Comparison of ENCODE assay signal across 10 cellular contexts in genomic region chr6:154319231-154319858, GRCh38. TPM values are rescaled to one million over a fixed set of nuclear protein-coding genes. Genes with fewer than 3 reads are reported as not detected.
DNase-seq lines count a peak whose midpoint lies in the region; ATAC-seq and TF ChIP-seq lines count a peak whose summit lies in the region.
"Had no signal": no experiment of that assay in that cellular context is flagged by ENCODE, and none has a peak within 500 bp of the region (broad histone marks: within the 10 kb centered on the region; RNA-seq: fewer than 3 reads in every experiment).

No MANE protein-coding gene starts in this region.

- H3K4me3 ChIP-seq in BE2C (ENCODE audit: low read depth, low read length) (peak overlapping the region; percentile 6; the same call in 1 of the 2 replicates), SJCRH30 (peak overlapping the region; percentile 32), left lung (no peak overlapping the region), PC-9 (no peak overlapping the region)
- H3K4me3 ChIP-seq: upper lobe of right lung had no signal

- H3K79me2 ChIP-seq in PC-9 (ENCODE audit: low read depth) = no peaks in the 10 kb centered on the region

- H3K36me3 ChIP-seq in BE2C (no peaks in the 10 kb centered on the region), SJCRH30 (no peaks in the 10 kb centered on the region), left lung (no peaks in the 10 kb centered on the region), PC-9 (ENCODE audit: low read depth) (no peaks in the 10 kb centered on the region)
- H3K36me3 ChIP-seq: upper lobe of right lung had no signal

- ATAC-seq in left lung (peak; percentile 35), GM21515 (IDR thresholded peaks at IDR 0.05; ENCODE audit: unreplicated experiment) (no peak), HG02571 (IDR thresholded peaks at IDR 0.05; ENCODE audit: unreplicated experiment) (no peak)
- ATAC-seq: upper lobe of right lung had no signal

- no peaks in the 10 kb centered on the region for H3K9me2 ChIP-seq in PC-9 (ENCODE audit: insufficient read depth)

- no peaks in the 10 kb centered on the region for H3F3A ChIP-seq in PC-9 (ENCODE audit: insufficient read depth, low read depth)

- no peak overlapping the region for H2AFZ ChIP-seq in PC-9

- H3K9me3 ChIP-seq in BE2C (no peaks in the 10 kb centered on the region; the same call in 1 of the 2 replicates), SJCRH30 (replicated peaks) (no peaks in the 10 kb centered on the region), left lung (no peaks in the 10 kb centered on the region), PC-9 (ENCODE audit: insufficient read depth, low read depth) (no peaks in the 10 kb centered on the region)
- H3K9me3 ChIP-seq: upper lobe of right lung had no signal

- DNase-seq in BE2C = peak; percentile 23
- DNase-seq in HCEC 1CT = peak; percentile 70
- DNase-seq in SJCRH30 = peak; percentile 27 to 60
- DNase-seq in left lung = no peak
- DNase-seq in PC-9 = no peak
- no peak for DNase-seq in DMS114 treated with DMSO at 0.1 percent for 48 hours (lab: John Stamatoyannopoulos, UW; ENCODE audit: unreplicated experiment)
- DNase-seq: MM.1S, upper lobe of right lung had no signal

- TF ChIP-seq CTCF in BE2C (IDR thresholded peaks at IDR 0.05; ENCODE audit: low read depth, low read length) = no peak
- no peak for TF ChIP-seq CTCF in left lung (IDR thresholded peaks at IDR 0.05)
- TF ChIP-seq CTCF in PC-9 (conservative IDR thresholded peaks at IDR 0.05) = no peak

- no peaks in the 10 kb centered on the region for H3K27me3 ChIP-seq in BE2C
- no peaks in the 10 kb centered on the region for H3K27me3 ChIP-seq in SJCRH30
- H3K27me3 ChIP-seq in left lung = no peaks in the 10 kb centered on the region
- H3K27me3 ChIP-seq in PC-9 (ENCODE audit: insufficient read depth, low read depth) = no peaks in the 10 kb centered on the region
- H3K27me3 ChIP-seq: upper lobe of right lung had no signal

- intact Hi-C loops in left lung (cut with DNase I) = no loop called here
- intact Hi-C loops in PC-9 (cut with micrococcal nuclease; ENCODE audit: unreplicated experiment) = no loop called here

- BruUV-seq in PC-9 (replicated peaks; lab: Mats Ljungman, UMichigan) = no TSS peak

- peak overlapping the region; percentile 34 for H3K27ac ChIP-seq in SJCRH30
- no peak overlapping the region for H3K27ac ChIP-seq in left lung
- no peak overlapping the region for H3K27ac ChIP-seq in PC-9
- H3K27ac ChIP-seq: upper lobe of right lung had no signal

- peaks cover 13% of the 10 kb centered on the region for H3K4me1 ChIP-seq in BE2C
- H3K4me1 ChIP-seq in SJCRH30 = peaks cover 9% of the 10 kb centered on the region
- peaks cover 0 to 5% of the 10 kb centered on the region in 2 donors for H3K4me1 ChIP-seq in left lung
- H3K4me1 ChIP-seq in PC-9 (replicated peaks; ENCODE audit: insufficient read depth) = no peaks in the 10 kb centered on the region; the same call in 1 of the 2 replicates
- H3K4me1 ChIP-seq: upper lobe of right lung had no signal

- H4K20me1 ChIP-seq in PC-9 (ENCODE audit: insufficient read depth) = no peaks in the 10 kb centered on the region

- H3K4me2 ChIP-seq in PC-9 = no peak overlapping the region

- POLR2A ChIA-PET in PC-9 (lab: Charles Lee; ENCODE audit: unreplicated experiment) = no interaction called here

- CTCF ChIA-PET in PC-9 (lab: Charles Lee) = no interaction called here

RNA-seq across cellular contexts. Expression of gene IPCEF1, which starts 37.3 kb away (rescaled TPM):
- polyA plus RNA-seq in BE2C (2012; ENCODE audit: insufficient read depth, insufficient read length, low read depth) = 0.25 TPM
- total RNA-seq in SJCRH30 (2014; rRNA removed; shearing (Covaris generic)) = 1.5 and 2.3 TPM in 2 replicates
- total RNA-seq in left lung (1 to 10 TPM; 2.4 to 4.5 TPM), PC-9 (2021) (0.28 and 0.57 TPM in 2 replicates)

Comparison
In these comparisons a context has a peak if more than half of its experiments do, and no peak if none do; other contexts are left out.
1. DNase-seq: peak in BE2C (single experiment), HCEC 1CT (single experiment) and SJCRH30 (2 of 2); none in left lung (0 of 2), PC-9 (0 of 2) and DMS114 treated with DMSO at 0.1 percent for 48 hours (single experiment).
2. H3K4me3 ChIP-seq: peak in BE2C (single experiment) and SJCRH30 (single experiment); none in left lung (0 of 2) and PC-9 (single experiment).